Comparison of ENCODE assay signal across 1 cellular context in the genomic region with DNA sequence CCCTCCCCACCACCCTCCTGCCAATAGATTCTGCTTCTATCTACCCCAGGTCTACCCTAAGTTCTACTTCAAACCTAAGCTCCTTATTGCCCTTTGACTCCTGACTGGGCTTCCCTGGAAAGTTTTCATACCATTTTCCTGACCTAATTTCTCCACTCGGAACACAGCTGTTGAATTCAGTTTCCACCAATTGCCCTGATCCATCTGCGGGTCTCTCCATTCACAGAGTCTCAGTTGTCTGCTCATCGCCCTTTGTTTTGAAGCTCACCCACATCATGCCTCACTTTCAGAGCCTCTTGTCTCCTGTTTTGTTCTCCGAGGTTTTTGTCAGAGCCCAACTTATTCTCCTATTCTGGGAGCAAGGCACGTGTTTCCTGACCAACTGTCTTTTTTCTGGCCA.
TF ChIP-seq lines count a peak whose summit lies in the region.

No MANE protein-coding gene starts in this region.

TF ChIP-seq in H1, 55 proteins besides CTCF, POLR2A, EP300 and RAD21:
- no peak for TF ChIP-seq CREB1 (IDR thresholded peaks at IDR 0.05)
- TF ChIP-seq, protein P1, sequence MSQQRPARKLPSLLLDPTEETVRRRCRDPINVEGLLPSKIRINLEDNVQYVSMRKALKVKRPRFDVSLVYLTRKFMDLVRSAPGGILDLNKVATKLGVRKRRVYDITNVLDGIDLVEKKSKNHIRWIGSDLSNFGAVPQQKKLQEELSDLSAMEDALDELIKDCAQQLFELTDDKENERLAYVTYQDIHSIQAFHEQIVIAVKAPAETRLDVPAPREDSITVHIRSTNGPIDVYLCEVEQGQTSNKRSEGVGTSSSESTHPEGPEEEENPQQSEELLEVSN (IDR thresholded peaks at IDR 0.05), result no peak
TF ChIP-seq in H1: peak in this region for 0.
